ENCODE assay signal across 19 cellular contexts in the genomic region with DNA sequence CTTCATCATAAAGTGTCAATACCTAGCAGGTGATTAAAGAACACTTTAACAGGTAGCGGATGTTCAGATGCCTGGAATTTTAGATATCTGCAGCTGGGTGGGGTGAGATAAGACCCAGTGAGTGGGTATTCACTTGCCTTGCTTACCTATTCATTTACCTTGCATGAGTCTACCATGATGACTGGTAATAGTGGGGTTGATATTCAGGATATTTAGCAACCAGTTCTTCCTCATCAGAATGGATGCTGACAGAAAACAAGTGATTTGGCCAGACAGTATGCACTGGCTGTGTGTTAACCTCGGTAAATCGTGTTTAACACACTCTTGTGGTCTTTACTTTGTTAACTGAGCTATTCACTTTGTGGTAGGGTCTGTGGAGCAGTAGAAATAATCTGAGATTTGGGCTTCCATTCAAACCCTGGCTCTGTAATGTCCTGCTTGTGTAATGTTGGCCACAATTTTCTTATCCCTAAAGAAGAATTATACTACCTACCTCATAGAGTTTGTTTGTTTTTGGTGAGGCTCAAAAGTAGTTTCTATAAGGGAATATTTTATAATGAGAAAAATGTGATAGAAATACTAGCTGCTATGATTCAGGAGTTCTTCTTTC.
DNase-seq lines count a peak whose midpoint lies in the region; ATAC-seq and TF ChIP-seq lines count a peak whose summit lies in the region.
"Had no signal": no experiment of that assay in that cellular context is flagged by ENCODE, and none has a peak within 500 bp of the region (broad histone marks: within the 10 kb centered on the region; RNA-seq: fewer than 3 reads in every experiment).

No MANE protein-coding gene starts in this region.

- no peak for TF ChIP-seq RAD21 in IMR-90 (IDR thresholded peaks at IDR 0.05; ENCODE audit: low read length)

- H3K4me1 ChIP-seq in IMR-90 (ENCODE audit: control insufficient read depth, insufficient read depth, low read length) (peaks cover 11% of the 10 kb centered on the region; the same call in 1 of the 2 replicates), esophagus squamous epithelium (peaks cover 15 to 54% (median 44%) of the 10 kb centered on the region in 3 donors), Peyer's patch (peaks cover 0 to 13% (median 0%) of the 10 kb centered on the region in 4 donors)

- H3K9me1 ChIP-seq in IMR-90 (ENCODE audit: insufficient read depth, low read length), result no peaks in the 10 kb centered on the region; the same call in none of the 2 replicates

- peak overlapping the region; percentile 92 for H3K18ac ChIP-seq in IMR-90 (ENCODE audit: low read depth, low read length)

- no peaks in the 10 kb centered on the region for H3K36me3 Mint-ChIP-seq in T-helper 17 cell (ENCODE audit: low read depth)
- H3K36me3 Mint-ChIP-seq: naive B cell had no signal

- no peak overlapping the region for H3K56ac ChIP-seq in IMR-90 (ENCODE audit: extremely low read depth, insufficient read depth, low read length)

- H3K9me3 ChIP-seq in IMR-90 (ENCODE audit: control insufficient read depth, insufficient read depth, low read length) (peaks cover 2% of the 10 kb centered on the region; the same call in 1 of the 2 replicates), T-helper 17 cell (ENCODE audit: control insufficient read depth, low read length, poor library complexity, severe bottlenecking) (no peaks in the 10 kb centered on the region), esophagus squamous epithelium (no peaks in the 10 kb centered on the region), Peyer's patch (no peaks in the 10 kb centered on the region)

- H3K36me3 ChIP-seq in IMR-90 (ENCODE audit: control insufficient read depth, insufficient read depth, low read length) (no peaks in the 10 kb centered on the region), esophagus squamous epithelium (no peaks in the 10 kb centered on the region), Peyer's patch (no peaks in the 10 kb centered on the region)
- H3K36me3 ChIP-seq: heart left ventricle had no signal

- no peak overlapping the region for H3K4me3 Mint-ChIP-seq in T-helper 17 cell
- H3K4me3 Mint-ChIP-seq: activated CD8-positive, alpha-beta T cell treated with anti-CD3 and anti-CD28 coated beads for 36 hours; activated naive CD8-positive, alpha-beta T cell treated with anti-CD3 and anti-CD28 coated beads for 36 hours; activated T-cell treated with anti-CD3 and anti-CD28 coated beads, Interleukin-2, amount 50 U/mL, for 4 hours; immature natural killer cell; naive B cell; WTC11 had no signal

- no peak overlapping the region for H2AFZ ChIP-seq in IMR-90 (replicated peaks; ENCODE audit: low read length, poor library complexity)

- H3K27ac ChIP-seq in IMR-90 (ENCODE audit: insufficient read depth, low read length) (no peak overlapping the region), esophagus squamous epithelium (peak overlapping the region; percentile 64 to 89 (median 82)), skin epidermis (peak overlapping the region in 14 of 21 experiments; percentile 2 to 88 (median 50)), Peyer's patch (no peak overlapping the region)

- TF ChIP-seq POLR2A in IMR-90 (IDR thresholded peaks at IDR 0.05; ENCODE audit: low read depth, low read length), result no peak
- no peak for TF ChIP-seq POLR2A in esophagus squamous epithelium (IDR thresholded peaks at IDR 0.05)
- TF ChIP-seq POLR2A in Peyer's patch (IDR thresholded peaks at IDR 0.05), result no peak

- ATAC-seq in IMR-90 (ENCODE audit: low read depth), result no peak
- no peak for ATAC-seq in T-helper 17 cell
- no peak for ATAC-seq in GM19397 (IDR thresholded peaks at IDR 0.05; ENCODE audit: unreplicated experiment)

- no peaks in the 10 kb centered on the region for H3K27me3 Mint-ChIP-seq in T-helper 17 cell
- H3K27me3 Mint-ChIP-seq: activated CD8-positive, alpha-beta T cell treated with anti-CD3 and anti-CD28 coated beads for 36 hours; activated naive CD8-positive, alpha-beta T cell treated with anti-CD3 and anti-CD28 coated beads for 36 hours; naive B cell; progenitor cell of endocrine pancreas had no signal

- intact Hi-C loops in IMR-90 (cut with micrococcal nuclease) (no loop called here), esophagus squamous epithelium (cut with DNase I) (no loop called here)

- H4K8ac ChIP-seq in IMR-90 (ENCODE audit: low read depth in 2 of 2, low read length in 2 of 2), result peak overlapping the region in 1 of 2 experiments; percentile 29; a peak in 1 of 4 replicates

- H3K14ac ChIP-seq in IMR-90 (replicated peaks; ENCODE audit: low read depth, low read length), result no peak overlapping the region

- no peak overlapping the region for H2AK9ac ChIP-seq in IMR-90 (replicated peaks; ENCODE audit: low read depth, low read length, poor library complexity)

- DNase-seq in IMR-90, result no peak
- no peak for DNase-seq in T-helper 17 cell
- no peak for DNase-seq in esophagus squamous epithelium (lab: John Stamatoyannopoulos, UW)
- DNase-seq in dermis blood vessel endothelial cell, result no peak
- DNase-seq in Peyer's patch, result no peak
- DNase-seq: activated T-cell treated with anti-CD3 and anti-CD28 coated beads, Interleukin-2, amount 50 U/mL, for 4 hours; caudate nucleus; heart left ventricle; immature natural killer cell; naive B cell; SIG-M5; stimulated activated CD8-positive, alpha-beta memory T cell treated with anti-CD3 and anti-CD28 coated beads, Interleukin-4, amount 100 ng/mL, for 48 hours had no signal

- H3K4me1 Mint-ChIP-seq in T-helper 17 cell, result peaks cover 16% of the 10 kb centered on the region

- no peak overlapping the region for H2BK15ac ChIP-seq in IMR-90 (ENCODE audit: low read depth, low read length)

- H3K27ac Mint-ChIP-seq in T-helper 17 cell, result peak overlapping the region; percentile 14
- H3K27ac Mint-ChIP-seq: activated CD8-positive, alpha-beta T cell treated with anti-CD3 and anti-CD28 coated beads for 36 hours; activated naive CD8-positive, alpha-beta T cell treated with anti-CD3 and anti-CD28 coated beads for 36 hours; immature natural killer cell; progenitor cell of endocrine pancreas; WTC11 had no signal

- H3K4me3 ChIP-seq in IMR-90 (ENCODE audit: insufficient read depth, low read depth, low read length) (no peak overlapping the region), esophagus squamous epithelium (no peak overlapping the region), skin epidermis (no peak overlapping the region), Peyer's patch (no peak overlapping the region)
- H3K4me3 ChIP-seq: heart left ventricle, lung had no signal

- CTCF ChIA-PET in IMR-90 (lab: Yijun Ruan, JAX), result interaction anchor here (1.4 kb wide), 1 partner anchor 10 kb away, joined by 6 read pairs; no protein-coding TSS in a partner anchor

- H4K91ac ChIP-seq in IMR-90 (ENCODE audit: insufficient read depth, low read depth, low read length), result no peak overlapping the region

- TF ChIP-seq CTCF in IMR-90 (conservative IDR thresholded peaks at IDR 0.05; ENCODE audit: low read depth, low read length) (no peak), esophagus squamous epithelium (IDR thresholded peaks at IDR 0.05) (no peak), Peyer's patch (IDR thresholded peaks at IDR 0.05) (no peak)

- H4K20me1 ChIP-seq in IMR-90 (ENCODE audit: insufficient read depth, low read length), result no peaks in the 10 kb centered on the region

- peak overlapping the region; percentile 21; the same call in 1 of the 2 replicates for H2BK20ac ChIP-seq in IMR-90 (ENCODE audit: low read depth, low read length)

- no peak overlapping the region for H2BK5ac ChIP-seq in IMR-90 (ENCODE audit: low read depth, low read length, poor library complexity, severe bottlenecking)

- no peak overlapping the region for H3K9ac ChIP-seq in IMR-90 (ENCODE audit: low read depth, low read length)

- H3K27me3 ChIP-seq in IMR-90 (ENCODE audit: control insufficient read depth, insufficient read depth, low read length) (no peaks in the 10 kb centered on the region), esophagus squamous epithelium (no peaks in the 10 kb centered on the region), Peyer's patch (no peaks in the 10 kb centered on the region)
- H3K27me3 ChIP-seq: heart left ventricle had no signal

- H3K79me1 ChIP-seq in IMR-90 (ENCODE audit: low read depth in 1 of 2, low read length in 2 of 2), result no peaks in the 10 kb centered on the region

- peak overlapping the region; percentile 3; the same call in 1 of the 2 replicates for H3K4ac ChIP-seq in IMR-90 (ENCODE audit: low read depth, low read length)

- no peak overlapping the region for H4K5ac ChIP-seq in IMR-90 (ENCODE audit: low read depth, low read length)

- dilution Hi-C loops in IMR-90 (cut with HindIII; ENCODE audit: low sequenced_read_pairs, unreplicated experiment), result no loop called here

- no CpG with 5 or more reads among the region's 3 CpGs for WGBS in IMR-90 (ENCODE audit: extremely low coverage in 2 of 2, insufficient read length in 1 of 2), 2 experiments
- 85 to 87% methylated on average over 3 of the region's 3 CpGs for WGBS in esophagus squamous epithelium, 2 donors

- no peak overlapping the region for H2AK5ac ChIP-seq in IMR-90 (ENCODE audit: low read depth, low read length)

- in situ Hi-C loops in IMR-90 (cut with MboI; ENCODE audit: low sequenced_read_pairs), result no loop called here

- POLR2A ChIA-PET in IMR-90 (lab: Charles Lee; ENCODE audit: unreplicated experiment), result no interaction called here

- H2BK120ac ChIP-seq in IMR-90 (ENCODE audit: low read depth, low read length), result peak overlapping the region; percentile 55; the same call in 1 of the 2 replicates

- no peak overlapping the region for H3K4me2 ChIP-seq in IMR-90 (ENCODE audit: low read depth, low read length)

- BruUV-seq in IMR-90 (replicated peaks; lab: Mats Ljungman, UMichigan), result no TSS peak

- no peak overlapping the region for H3K23ac ChIP-seq in IMR-90 (ENCODE audit: low read depth, low read length)

TF ChIP-seq in IMR-90, 13 proteins besides CTCF, POLR2A, EP300 and RAD21 (continues in another document):
- TF ChIP-seq RCOR1 (IDR thresholded peaks at IDR 0.05; ENCODE audit: insufficient replicate concordance, low read length) (no peak), MAZ (IDR thresholded peaks at IDR 0.05; ENCODE audit: borderline replicate concordance, low read depth, low read length) (no peak), RFX5 (IDR thresholded peaks at IDR 0.05; ENCODE audit: low read depth, low read length) (no peak), CHD1 (IDR thresholded peaks at IDR 0.05; ENCODE audit: low read depth, low read length) (no peak), MXI1 (IDR thresholded peaks at IDR 0.05; ENCODE audit: borderline replicate concordance, low read depth, low read length) (no peak), NFE2L2 (IDR thresholded peaks at IDR 0.05; ENCODE audit: low read depth, low read length) (no peak)
- TF ChIP-seq, protein P1, sequence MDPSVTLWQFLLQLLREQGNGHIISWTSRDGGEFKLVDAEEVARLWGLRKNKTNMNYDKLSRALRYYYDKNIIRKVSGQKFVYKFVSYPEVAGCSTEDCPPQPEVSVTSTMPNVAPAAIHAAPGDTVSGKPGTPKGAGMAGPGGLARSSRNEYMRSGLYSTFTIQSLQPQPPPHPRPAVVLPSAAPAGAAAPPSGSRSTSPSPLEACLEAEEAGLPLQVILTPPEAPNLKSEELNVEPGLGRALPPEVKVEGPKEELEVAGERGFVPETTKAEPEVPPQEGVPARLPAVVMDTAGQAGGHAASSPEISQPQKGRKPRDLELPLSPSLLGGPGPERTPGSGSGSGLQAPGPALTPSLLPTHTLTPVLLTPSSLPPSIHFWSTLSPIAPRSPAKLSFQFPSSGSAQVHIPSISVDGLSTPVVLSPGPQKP (IDR thresholded peaks at IDR 0.05; ENCODE audit: borderline replicate concordance, low read depth, low read length), result no peak

Comparison
In these comparisons a context has a peak if more than half of its experiments do, and no peak if none do; other contexts are left out.
1. H3K27ac ChIP-seq: peak in esophagus squamous epithelium (4 of 4) and skin epidermis (14 of 21); none in IMR-90 (single experiment) and Peyer's patch (0 of 4).